Comparison of ENCODE assay signal across 21 cellular contexts in the genomic region with DNA sequence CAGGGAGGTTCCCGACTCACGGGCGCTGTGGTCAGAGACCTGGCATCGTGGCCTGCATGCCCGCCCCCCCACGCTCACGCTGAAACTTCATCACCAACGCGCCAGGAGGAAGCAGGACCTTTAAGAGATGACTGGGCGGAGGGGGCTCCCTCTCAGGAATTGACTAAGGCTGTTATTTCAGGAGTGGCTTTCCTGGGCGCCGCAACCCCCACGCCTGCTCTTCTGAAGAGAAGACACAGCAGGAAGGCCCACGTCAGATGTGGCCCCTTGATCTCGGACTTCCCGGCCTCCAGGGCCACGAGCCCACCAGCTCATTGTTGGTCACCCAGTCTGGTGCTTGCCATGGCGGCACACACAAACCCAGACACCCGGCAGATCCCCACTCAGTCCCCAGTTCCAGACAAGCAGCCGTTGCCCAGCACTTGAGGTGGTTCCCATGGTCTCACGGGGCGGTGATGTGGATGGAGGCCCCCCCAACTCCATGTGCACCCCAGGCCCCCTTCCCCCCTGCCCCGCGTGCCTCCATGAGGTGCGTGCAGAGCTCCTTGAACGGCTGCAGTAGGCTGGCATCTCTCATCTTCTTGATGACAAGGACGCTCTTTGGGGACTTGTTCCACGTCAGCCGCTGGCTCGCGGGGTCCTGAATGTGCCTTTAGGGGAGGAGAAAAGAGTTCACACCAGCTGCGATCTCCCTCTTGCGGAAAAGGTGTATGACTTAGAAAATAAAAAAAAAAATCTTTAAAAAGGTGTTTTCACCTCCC.
"Had no signal": no experiment of that assay in that cellular context is flagged by ENCODE, and none has a peak within 500 bp of the region (broad histone marks: within the 10 kb centered on the region; RNA-seq: fewer than 3 reads in every experiment).

No MANE protein-coding gene starts in this region.

- FAIRE-seq: colon had no signal

- H3K9me3 ChIP-seq: body of pancreas, left ventricle myocardium inferior, sigmoid colon, tibial nerve, vagina had no signal

- H3K9ac ChIP-seq: parathyroid adenoma had no signal

- H3K27me3 ChIP-seq: body of pancreas, sigmoid colon, tibial nerve, vagina had no signal

- H3K4me1 ChIP-seq: parathyroid adenoma, sigmoid colon had no signal

- H3K27ac ChIP-seq: left ventricle myocardium inferior, parathyroid adenoma, sigmoid colon, tibial nerve, vagina had no signal

- H3K4me3 ChIP-seq: body of pancreas, left ventricle myocardium inferior, sigmoid colon, tibial nerve, vagina had no signal

- DNase-seq: activated CD4-positive, alpha-beta memory T cell treated with anti-CD3 and anti-CD28 coated beads, Interleukin-2, amount 10 ng/mL, durations not matched to agents 7 days and 5 days; activated CD4-positive, alpha-beta T cell treated with anti-CD3 and anti-CD28 coated beads for 48 hours; activated CD4-positive, CD25-positive, alpha-beta regulatory T cell; activated naive CD4-positive, alpha-beta T cell treated with Interleukin-2 at 50 U/mL for 16 hours; activated T-cell treated with anti-CD3 and anti-CD28 coated beads, Interleukin-2, amount 50 U/mL, for 24 hours; body of pancreas; caudate nucleus; foreskin melanocyte; glutamatergic neuron; left ventricle myocardium inferior; naive thymus-derived CD8-positive, alpha-beta T cell; sigmoid colon; stimulated activated CD8-positive, alpha-beta memory T cell treated with anti-CD3 and anti-CD28 coated beads, Interleukin-4, amount 100 ng/mL, for 48 hours; stimulated activated naive CD4-positive, alpha-beta T cell treated with Interleukin-2 at 50 U/mL for 16 hours; substantia nigra; T-cell; T-helper 9 cell had no signal

- ATAC-seq: body of pancreas; naive thymus-derived CD8-positive, alpha-beta T cell; T-cell had no signal

- H2AFZ ChIP-seq: parathyroid adenoma had no signal
